In the genomic region with DNA sequence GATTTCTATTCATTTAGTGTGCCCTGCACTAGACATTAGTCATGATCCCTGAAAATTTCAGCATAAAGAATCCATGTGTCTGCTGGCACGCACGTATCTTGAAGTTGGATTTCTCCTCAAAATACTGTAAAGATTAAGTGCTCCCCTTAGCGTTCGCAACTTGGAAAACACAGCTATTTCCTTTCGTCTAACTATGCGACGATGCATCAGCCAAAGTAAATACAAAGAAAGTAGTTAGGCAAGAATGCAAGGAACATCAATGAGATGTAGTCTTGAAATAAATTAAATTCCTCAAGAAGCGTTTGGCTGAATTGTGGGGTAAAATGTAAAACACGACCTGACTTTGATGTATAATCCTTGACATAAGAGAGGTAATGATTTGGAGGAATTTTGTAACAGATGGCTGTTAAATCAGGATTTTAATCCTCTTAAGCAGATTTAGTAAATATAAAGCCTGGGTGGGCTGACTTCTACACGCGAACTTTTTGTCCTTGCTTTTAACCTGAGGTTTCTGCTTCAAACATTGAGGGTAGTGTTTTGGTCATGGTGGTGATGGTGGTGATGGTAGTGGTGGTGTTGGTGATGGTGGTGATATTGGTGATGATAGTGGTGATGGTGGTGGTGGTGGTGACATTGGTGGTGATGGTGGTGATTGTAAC, we compare ENCODE assay signal across 14 cellular contexts.
DNase-seq lines count a peak whose midpoint lies in the region; ATAC-seq and TF ChIP-seq lines count a peak whose summit lies in the region.
"Had no signal": no experiment of that assay in that cellular context is flagged by ENCODE, and none has a peak within 500 bp of the region (broad histone marks: within the 10 kb centered on the region; RNA-seq: fewer than 3 reads in every experiment).

No MANE protein-coding gene starts in this region.

- no peak overlapping the region for H3K27ac Mint-ChIP-seq in MCF 10A (ENCODE audit: low read depth, unreplicated experiment)
- H3K27ac Mint-ChIP-seq: activated naive CD4-positive, alpha-beta T cell treated with anti-CD3 and anti-CD28 coated beads for 36 hours had no signal

- H3K4me3 ChIP-seq in breast epithelium (no peak overlapping the region), WERI-Rb-1 (ENCODE audit: low read depth, low read length) (peak overlapping the region; percentile 11; the same call in 1 of the 2 replicates), fibroblast of pulmonary artery (replicated peaks; ENCODE audit: low read depth, low read length) (no peak overlapping the region), thoracic aorta (peak overlapping the region; percentile 31)
- H3K4me3 ChIP-seq: SK-N-MC had no signal

- H3K27me3 ChIP-seq in breast epithelium = no peaks in the 10 kb centered on the region
- H3K27me3 ChIP-seq in WERI-Rb-1 (ENCODE audit: insufficient read depth, low read depth, severe bottlenecking) = no peaks in the 10 kb centered on the region
- H3K27me3 ChIP-seq in thoracic aorta (replicated peaks; ENCODE audit: insufficient read depth) = no peaks in the 10 kb centered on the region

- H3K4me1 Mint-ChIP-seq in MCF 10A (ENCODE audit: insufficient read depth, unreplicated experiment) = peaks cover 56% of the 10 kb centered on the region
- H3K4me1 Mint-ChIP-seq: central memory CD8-positive, alpha-beta T cell had no signal

- BruUV-seq in MCF 10A (replicated peaks; lab: Mats Ljungman, UMichigan) = no TSS peak

- H3K9me3 ChIP-seq in breast epithelium (no peaks in the 10 kb centered on the region), WERI-Rb-1 (ENCODE audit: severe bottlenecking) (no peaks in the 10 kb centered on the region), thoracic aorta (no peaks in the 10 kb centered on the region)

- no peaks in the 10 kb centered on the region for H3K27me3 Mint-ChIP-seq in MCF 10A (ENCODE audit: insufficient read depth, unreplicated experiment)

- H3K9me3 Mint-ChIP-seq in MCF 10A (ENCODE audit: unreplicated experiment) = no peaks in the 10 kb centered on the region
- H3K9me3 Mint-ChIP-seq: activated naive CD4-positive, alpha-beta T cell treated with anti-CD3 and anti-CD28 coated beads for 36 hours; central memory CD8-positive, alpha-beta T cell had no signal

- H3K4me3 Mint-ChIP-seq in MCF 10A (ENCODE audit: unreplicated experiment) = peak overlapping the region; percentile 47
- H3K4me3 Mint-ChIP-seq: activated naive CD4-positive, alpha-beta T cell treated with anti-CD3 and anti-CD28 coated beads for 36 hours; central memory CD8-positive, alpha-beta T cell had no signal

- TF ChIP-seq CTCF in MCF 10A (IDR thresholded peaks at IDR 0.05; ENCODE audit: unreplicated experiment) (no peak), breast epithelium (IDR thresholded peaks at IDR 0.05) (no peak), WERI-Rb-1 (IDR thresholded peaks at IDR 0.05; ENCODE audit: low read depth, low read length) (no peak), fibroblast of pulmonary artery (IDR thresholded peaks at IDR 0.05; ENCODE audit: low read length, missing control alignments) (peak; percentile 6), thoracic aorta (IDR thresholded peaks at IDR 0.05) (no peak)

- POLR2A ChIA-PET in MCF 10A (lab: Yijun Ruan, JAX) = interaction anchor here (0.7 to 1.4 kb wide), 8 partner anchors 8 to 151 kb away, joined by 3 to 6 read pairs (median 4); no protein-coding TSS in a partner anchor

- CTCF ChIA-PET in MCF 10A (lab: Yijun Ruan, JAX) = interaction anchor here (0.5 to 1.8 kb wide), 7 partner anchors 10 to 567 kb away, joined by 3 to 9 read pairs (median 3); no protein-coding TSS in a partner anchor

- H3K4me1 ChIP-seq in breast epithelium (no peaks in the 10 kb centered on the region), thoracic aorta (ENCODE audit: control insufficient read depth in 1 of 2, low read depth in 2 of 2) (peaks cover 8 to 14% of the 10 kb centered on the region in 2 donors)

- no peak for TF ChIP-seq POLR2A in breast epithelium (IDR thresholded peaks at IDR 0.05)

- ATAC-seq in thoracic aorta (ENCODE audit: insufficient number of reproducible peaks, low FRiP score, low read depth) (no peak), GM21447 (IDR thresholded peaks at IDR 0.05; ENCODE audit: unreplicated experiment) (no peak)

- DNase-seq in MCF 10A (ENCODE audit: unreplicated experiment) (peak; percentile 84), breast epithelium (ENCODE audit: low spot score in 2 of 2) (no peak), WERI-Rb-1 (no peak), fibroblast of pulmonary artery (ENCODE audit: low read depth) (peak; percentile 71), thoracic aorta (ENCODE audit: low spot score) (no peak), NCI-H748 (lab: John Stamatoyannopoulos, UW; ENCODE audit: unreplicated experiment) (no peak)
- no peak for DNase-seq in activated CD4-positive, alpha-beta T cell treated with anti-CD3 and anti-CD28 coated beads for 48 hours
- DNase-seq: 8988T; activated naive CD4-positive, alpha-beta T cell treated with anti-CD3 and anti-CD28 coated beads for 36 hours; NCI-H2029; occipital lobe had no signal

- intact Hi-C loops in MCF 10A (cut with micrococcal nuclease) = loop anchor here (2.0 to 10.0 kb wide), 2 partner anchors 41 to 77 kb away; no protein-coding TSS in a partner anchor
- intact Hi-C loops in breast epithelium (cut with DNase I; ENCODE audit: low total_unique reads) = loop anchor here (1.0 kb wide), 1 partner anchor 9 kb away; no protein-coding TSS in a partner anchor

- H3K27ac ChIP-seq in breast epithelium (no peak overlapping the region), WERI-Rb-1 (no peak overlapping the region), thoracic aorta (no peak overlapping the region)
- H3K27ac ChIP-seq: SK-N-MC had no signal

- H3K36me3 Mint-ChIP-seq in MCF 10A (ENCODE audit: insufficient read depth, unreplicated experiment) = no peaks in the 10 kb centered on the region

- H3K36me3 ChIP-seq in breast epithelium (no peaks in the 10 kb centered on the region), WERI-Rb-1 (no peaks in the 10 kb centered on the region), thoracic aorta (no peaks in the 10 kb centered on the region)

Comparison
In these comparisons a context has a peak if more than half of its experiments do, and no peak if none do; other contexts are left out.
1. DNase-seq: peak in MCF 10A (single experiment) and fibroblast of pulmonary artery (single experiment); none in breast epithelium (0 of 2), WERI-Rb-1 (single experiment), thoracic aorta (single experiment), NCI-H748 (single experiment) and activated CD4-positive, alpha-beta T cell treated with anti-CD3 and anti-CD28 coated beads for 48 hours (single experiment).
2. H3K4me3 ChIP-seq: peak in WERI-Rb-1 (single experiment) and thoracic aorta (single experiment); none in breast epithelium (0 of 3) and fibroblast of pulmonary artery (single experiment).